11 cellular contexts compared by ENCODE assay signal in the genomic region with DNA sequence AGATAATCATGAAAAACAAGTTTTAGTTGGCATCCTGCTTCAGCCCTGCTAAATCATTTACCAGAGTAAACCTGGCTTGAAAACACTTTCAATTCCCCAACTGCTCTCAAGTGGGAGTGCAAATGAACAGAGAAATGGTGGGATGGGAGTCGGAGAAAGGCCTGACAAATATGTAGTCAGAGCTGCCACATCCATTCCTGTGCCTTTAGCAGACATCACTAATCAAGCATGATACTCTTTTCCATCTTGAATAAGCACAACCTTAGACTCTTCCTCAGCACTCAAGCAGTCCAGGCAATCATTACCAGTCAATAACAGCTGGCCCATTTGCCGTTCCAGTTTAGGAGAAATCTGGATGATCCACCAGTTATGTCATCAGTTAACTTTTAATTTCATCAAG.
DNase-seq lines count a peak whose midpoint lies in the region; ATAC-seq and TF ChIP-seq lines count a peak whose summit lies in the region.
"Had no signal": no experiment of that assay in that cellular context is flagged by ENCODE, and none has a peak within 500 bp of the region (broad histone marks: within the 10 kb centered on the region; RNA-seq: fewer than 3 reads in every experiment).

No MANE protein-coding gene starts in this region.

- no peaks in the 10 kb centered on the region for H3K9me3 Mint-ChIP-seq in activated naive CD4-positive, alpha-beta T cell treated with anti-CD3 and anti-CD28 coated beads for 36 hours
- no peaks in the 10 kb centered on the region for H3K9me3 Mint-ChIP-seq in T-cell
- H3K9me3 Mint-ChIP-seq in type B pancreatic cell = no peaks in the 10 kb centered on the region

- ATAC-seq in T-cell (replicated peaks in 1 of 4) (no peak), GM21367 (IDR thresholded peaks at IDR 0.05; ENCODE audit: unreplicated experiment) (no peak)

- H3K27me3 ChIP-seq in brain microvascular endothelial cell (replicated peaks) = no peaks in the 10 kb centered on the region
- H3K27me3 ChIP-seq in MG63 = no peaks in the 10 kb centered on the region
- H3K27me3 ChIP-seq: uterus had no signal

- peak overlapping the region; percentile 97 for H3K27ac Mint-ChIP-seq in activated naive CD4-positive, alpha-beta T cell treated with anti-CD3 and anti-CD28 coated beads for 36 hours
- H3K27ac Mint-ChIP-seq in T-cell (peak overlapping the region; percentile 98 to 99), type B pancreatic cell (peak overlapping the region; percentile 56)

- H3K4me3 ChIP-seq in brain microvascular endothelial cell (ENCODE audit: low read depth, low read length) (no peak overlapping the region), MG63 (no peak overlapping the region)
- H3K4me3 ChIP-seq: uterus had no signal

- no peaks in the 10 kb centered on the region for H3K36me3 ChIP-seq in brain microvascular endothelial cell (replicated peaks)
- H3K36me3 ChIP-seq in MG63 = no peaks in the 10 kb centered on the region
- H3K36me3 ChIP-seq: uterus had no signal

- peaks cover 99% of the 10 kb centered on the region for H3K4me1 Mint-ChIP-seq in activated naive CD4-positive, alpha-beta T cell treated with anti-CD3 and anti-CD28 coated beads for 36 hours (ENCODE audit: low read depth)
- peaks cover 97 to 99% (median 99%) of the 10 kb centered on the region in 3 donors for H3K4me1 Mint-ChIP-seq in T-cell
- peaks cover 25% of the 10 kb centered on the region for H3K4me1 Mint-ChIP-seq in type B pancreatic cell (ENCODE audit: unreplicated experiment)

- peaks cover 9% of the 10 kb centered on the region for H3K36me3 Mint-ChIP-seq in activated naive CD4-positive, alpha-beta T cell treated with anti-CD3 and anti-CD28 coated beads for 36 hours (ENCODE audit: low read depth)
- H3K36me3 Mint-ChIP-seq in T-cell = peaks cover 4% of the 10 kb centered on the region
- H3K36me3 Mint-ChIP-seq in type B pancreatic cell = no peaks in the 10 kb centered on the region

- TF ChIP-seq CTCF in type B pancreatic cell (conservative IDR thresholded peaks at IDR 0.05) = no peak
- no peak for TF ChIP-seq CTCF in brain microvascular endothelial cell (IDR thresholded peaks at IDR 0.05; ENCODE audit: low read depth, low read length, missing control alignments)

- DNase-seq in activated naive CD4-positive, alpha-beta T cell treated with anti-CD3 and anti-CD28 coated beads for 36 hours = no peak
- no peak for DNase-seq in activated naive CD4-positive, alpha-beta T cell treated with Interleukin-2 at 50 U/mL for 16 hours
- no peak for DNase-seq in T-cell
- peak; percentile 89 for DNase-seq in kidney tubule cell (ENCODE audit: low spot score)
- no peak for DNase-seq in type B pancreatic cell (ENCODE audit: extremely low spot score, unreplicated experiment)
- DNase-seq in brain microvascular endothelial cell = no peak
- DNase-seq in MG63 = no peak
- DNase-seq: amygdala, T1000, uterus had no signal

- CTCF ChIA-PET in activated naive CD4-positive, alpha-beta T cell treated with anti-CD3 and anti-CD28 coated beads for 36 hours (lab: Charles Lee) = interaction anchor here (0.6 to 7.0 kb wide), 10 partner anchors 11 to 99 kb away, joined by 3 to 34 read pairs (median 5); no protein-coding TSS in a partner anchor
- CTCF ChIA-PET in T-cell (lab: Charles Lee) = interaction anchor here (0.6 to 2.6 kb wide), 7 partner anchors 11 to 103 kb away, joined by 3 to 16 read pairs (median 3); no protein-coding TSS in a partner anchor

- in situ Hi-C loops in brain microvascular endothelial cell (cut with HindIII; ENCODE audit: low pct_ligation_motif_present, low sequenced_read_pairs) = no loop called here

- intact Hi-C loops in activated naive CD4-positive, alpha-beta T cell treated with anti-CD3 and anti-CD28 coated beads for 36 hours (cut with micrococcal nuclease) = loop anchor here (1.0 to 10.0 kb wide), 5 partner anchors 10 to 796 kb away; no protein-coding TSS in a partner anchor

- H3K4me3 Mint-ChIP-seq in activated naive CD4-positive, alpha-beta T cell treated with anti-CD3 and anti-CD28 coated beads for 36 hours = peak overlapping the region; percentile 46
- H3K4me3 Mint-ChIP-seq in T-cell (peak overlapping the region; percentile 52 to 79 (median 63)), type B pancreatic cell (no peak overlapping the region)

- H3K9me3 ChIP-seq in MG63 = no peaks in the 10 kb centered on the region
- H3K9me3 ChIP-seq: uterus had no signal

- H3K27me3 Mint-ChIP-seq in activated naive CD4-positive, alpha-beta T cell treated with anti-CD3 and anti-CD28 coated beads for 36 hours (ENCODE audit: low read depth) = no peaks in the 10 kb centered on the region
- H3K27me3 Mint-ChIP-seq in T-cell (no peaks in the 10 kb centered on the region), type B pancreatic cell (no peaks in the 10 kb centered on the region)

- POLR2A ChIA-PET in T-cell (lab: Charles Lee) = interaction anchor here (0.6 to 3.6 kb wide), 9 partner anchors 11 to 100 kb away, joined by 3 to 16 read pairs (median 4); no protein-coding TSS in a partner anchor

- no peak overlapping the region for H3K27ac ChIP-seq in brain microvascular endothelial cell
- H3K27ac ChIP-seq: uterus had no signal
